ENCODE assay signal across 2 cellular contexts in genomic region chr11:122743093-122743741, GRCh38.
TF ChIP-seq lines count a peak whose summit lies in the region.

No MANE protein-coding gene starts in this region.

TF ChIP-seq in H1, 55 proteins besides CTCF, POLR2A, EP300 and RAD21:
- TF ChIP-seq BCL11A (IDR thresholded peaks at IDR 0.05; ENCODE audit: low read depth in 2 of 2, low read length in 2 of 2) (no peak), TCF12 (IDR thresholded peaks at IDR 0.05; ENCODE audit: low read depth, low read length) (no peak), KDM1A (IDR thresholded peaks at IDR 0.05; ENCODE audit: borderline replicate concordance, low read length) (peak; percentile 68; the same call in 1 of the 2 replicates)
TF ChIP-seq in H1: peak in this region for 1.

TF ChIP-seq in HEK293T, 16 proteins besides CTCF, POLR2A, EP300 and RAD21:
- TF ChIP-seq TARDBP (IDR thresholded peaks at IDR 0.05) (no peak), ZNF384 (IDR thresholded peaks at IDR 0.05) (no peak), LEF1 (IDR thresholded peaks at IDR 0.05; ENCODE audit: borderline replicate concordance) (no peak)
